8 cellular contexts compared by ENCODE assay signal in genomic region chr3:179260949-179261765, GRCh38. TPM values are rescaled to one million over a fixed set of nuclear protein-coding genes. Genes with fewer than 3 reads are reported as not detected.
DNase-seq lines count a peak whose midpoint lies in the region; ATAC-seq and TF ChIP-seq lines count a peak whose summit lies in the region.

No MANE protein-coding gene starts in this region.

- no peak overlapping the region for H4K5ac ChIP-seq in mesendoderm (ENCODE audit: low read length)

- BruUV-seq in A673 (replicated peaks; lab: Mats Ljungman, UMichigan): no TSS peak

- no CpG with 5 or more reads among the region's 71 CpGs for WGBS in mesendoderm (ENCODE audit: extremely low coverage, insufficient coverage, low lambda C conversion rate)

- H3K4ac ChIP-seq in mesendoderm (ENCODE audit: low read depth, low read length): no peak overlapping the region

- no peak overlapping the region for H2BK5ac ChIP-seq in mesendoderm (ENCODE audit: low read length)

- DNase-seq in A673 (ENCODE audit: low spot score): peak; percentile 82
- DNase-seq in NCI-H2227 treated with DMSO at 0.1 percent for 48 hours (lab: John Stamatoyannopoulos, UW): peak; percentile 58
- peak; percentile 21 to 54 for DNase-seq in activated CD8-positive, alpha-beta memory T cell treated with anti-CD3 and anti-CD28 coated beads for 1 hour (ENCODE audit: extremely low read depth in 1 of 2, low read depth in 1 of 2)
- peak; percentile 58 to 63 (median 62) for DNase-seq in effector memory CD8-positive, alpha-beta T cell
- peak; percentile 59 for DNase-seq in mesendoderm
- DNase-seq in stimulated activated CD8-positive, alpha-beta memory T cell treated with anti-CD3 and anti-CD28 coated beads, Interleukin-15, amount 100 ng/mL, for 1 hour (ENCODE audit: low read depth): peak; percentile 25

- H3K79me2 ChIP-seq in mesendoderm (ENCODE audit: control insufficient read depth, insufficient read depth, low read length): no peaks in the 10 kb centered on the region

- H3K4me3 ChIP-seq in A673 (ENCODE audit: low read depth, low read length, poor library complexity, severe bottlenecking) (peak overlapping the region; percentile 63), mesendoderm (ENCODE audit: low read length) (no peak overlapping the region)

- H3K56ac ChIP-seq in mesendoderm (ENCODE audit: low read length): peak overlapping the region; percentile 69

- H3K79me1 ChIP-seq in mesendoderm (ENCODE audit: low read length): no peaks in the 10 kb centered on the region

- intact Hi-C loops in A673 (cut with micrococcal nuclease; ENCODE audit: unreplicated experiment): no loop called here

- peaks cover 13 to 25% of the 10 kb centered on the region in 2 donors for H3K4me1 Mint-ChIP-seq in effector memory CD8-positive, alpha-beta T cell (ENCODE audit: low read depth in 2 of 2)

- H3K4me1 ChIP-seq in A673 (ENCODE audit: insufficient read depth, low read length, poor library complexity, severe bottlenecking) (no peaks in the 10 kb centered on the region), mesendoderm (ENCODE audit: control insufficient read depth, low read depth, low read length) (no peaks in the 10 kb centered on the region)

- CTCF ChIA-PET in A673 (lab: Charles Lee): interaction anchor here (0.7 kb wide), 1 partner anchor 112 kb away, joined by 9 read pairs; no protein-coding TSS in a partner anchor

- ATAC-seq in GM18511 (IDR thresholded peaks at IDR 0.05; ENCODE audit: unreplicated experiment): peak; percentile 91
- peak; percentile 94 for ATAC-seq in HG02981 (IDR thresholded peaks at IDR 0.05; ENCODE audit: unreplicated experiment)
- ATAC-seq in effector memory CD8-positive, alpha-beta T cell (replicated peaks): peak; percentile 98

- peak overlapping the region; percentile 68 for H3K9ac ChIP-seq in mesendoderm (ENCODE audit: low read length)

- H3K18ac ChIP-seq in mesendoderm (ENCODE audit: low read length): peak overlapping the region; percentile 64

- H3K27ac Mint-ChIP-seq in effector memory CD8-positive, alpha-beta T cell: peak overlapping the region; percentile 6 to 70

- H3K27ac ChIP-seq in A673 (ENCODE audit: low read depth, low read length, poor library complexity, severe bottlenecking): peak overlapping the region; percentile 70
- no peak overlapping the region for H3K27ac ChIP-seq in mesendoderm (ENCODE audit: low read depth, low read length)

- no peaks in the 10 kb centered on the region for H3K9me3 ChIP-seq in A673 (ENCODE audit: low read depth, low read length, poor library complexity, severe bottlenecking)

- peaks cover 13 to 18% of the 10 kb centered on the region in 2 donors for H3K27me3 Mint-ChIP-seq in effector memory CD8-positive, alpha-beta T cell

- peaks cover 2 to 13% of the 10 kb centered on the region in 2 donors for H3K9me3 Mint-ChIP-seq in effector memory CD8-positive, alpha-beta T cell

- H3K23ac ChIP-seq in mesendoderm (ENCODE audit: low read length): no peak overlapping the region

- POLR2A ChIA-PET in A673 (lab: Charles Lee; ENCODE audit: low non-redundant PET): interaction anchor here (0.6 kb wide), 2 partner anchors 75 to 76 kb away, joined by 3 read pairs; no protein-coding TSS in a partner anchor

- no peak overlapping the region for H4K8ac ChIP-seq in mesendoderm (ENCODE audit: low read depth, low read length)

- H3K4me2 ChIP-seq in mesendoderm (ENCODE audit: low read length): peak overlapping the region; percentile 32

- H3K27me3 ChIP-seq in A673 (replicated peaks; ENCODE audit: insufficient read depth, low read depth, low read length, poor library complexity) (no peaks in the 10 kb centered on the region), mesendoderm (ENCODE audit: insufficient read depth, low read length, poor library complexity) (no peaks in the 10 kb centered on the region)

- H2BK120ac ChIP-seq in mesendoderm (ENCODE audit: low read depth, low read length): no peak overlapping the region

- no peak overlapping the region for H2BK15ac ChIP-seq in mesendoderm (replicated peaks; ENCODE audit: low read depth)

- H3K36me3 ChIP-seq in A673 (ENCODE audit: insufficient read depth, low read length, poor library complexity, severe bottlenecking) (no peaks in the 10 kb centered on the region), mesendoderm (ENCODE audit: control insufficient read depth, insufficient read depth, low read length) (no peaks in the 10 kb centered on the region)

- H2AK5ac ChIP-seq in mesendoderm (ENCODE audit: low read length): no peak overlapping the region

- no peaks in the 10 kb centered on the region for H3K36me3 Mint-ChIP-seq in effector memory CD8-positive, alpha-beta T cell (ENCODE audit: insufficient read depth)

- TF ChIP-seq CTCF in A673 (conservative IDR thresholded peaks at IDR 0.05; ENCODE audit: low read depth, low read length): no peak

- H3K4me3 Mint-ChIP-seq in effector memory CD8-positive, alpha-beta T cell: peak overlapping the region; percentile 70 to 72

RNA-seq across cellular contexts. Expression of gene KCNMB3, which starts 10.2 kb away (rescaled TPM):
- 3.5 and 4.3 TPM in 2 replicates for total RNA-seq in A673 (2021)
- polyA plus RNA-seq in mesendoderm (2013, experiment 1 of 2): 1.8 TPM
- 1.5 TPM for polyA plus RNA-seq in mesendoderm (2013, experiment 2 of 2)

Comparison
In these comparisons a context has a peak if more than half of its experiments do, and no peak if none do; other contexts are left out.
1. DNase-seq: peak in every context shown above with its lines; median percentile 82 in A673; 62 in effector memory CD8-positive, alpha-beta T cell; 59 in mesendoderm; 58 in NCI-H2227 treated with DMSO at 0.1 percent for 48 hours; 38 in activated CD8-positive, alpha-beta memory T cell treated with anti-CD3 and anti-CD28 coated beads for 1 hour; 25 in stimulated activated CD8-positive, alpha-beta memory T cell treated with anti-CD3 and anti-CD28 coated beads, Interleukin-15, amount 100 ng/mL, for 1 hour.